ENCODE assay signal across 8 cellular contexts in genomic region chr5:956941-957729, GRCh38. TPM values are rescaled to one million over a fixed set of nuclear protein-coding genes. Genes with fewer than 3 reads are reported as not detected.
DNase-seq lines count a peak whose midpoint lies in the region; ATAC-seq and TF ChIP-seq lines count a peak whose summit lies in the region.

No MANE protein-coding gene starts in this region.

- peak overlapping the region; percentile 47 for H3K4me3 Mint-ChIP-seq in natural killer cell

- TF ChIP-seq CTCF in natural killer cell (IDR thresholded peaks at IDR 0.05) = no peak

- peak overlapping the region in 1 of 2 donors; percentile 43 for H3K27ac Mint-ChIP-seq in natural killer cell

- peaks cover 21 to 32% of the 10 kb centered on the region in 2 donors for H3K27me3 Mint-ChIP-seq in natural killer cell (ENCODE audit: low read depth in 2 of 2)

- peaks cover 16 to 47% of the 10 kb centered on the region in 2 donors for H3K4me1 Mint-ChIP-seq in natural killer cell

- CTCF ChIA-PET in HEK293T (lab: Yijun Ruan, JAX) = no interaction called here

- intact Hi-C loops in natural killer cell (cut with micrococcal nuclease) = no loop called here

- POLR2A ChIA-PET in HEK293T (lab: Yijun Ruan, JAX) = no interaction called here

- no peaks in the 10 kb centered on the region for H3K9me3 Mint-ChIP-seq in natural killer cell

- no peaks in the 10 kb centered on the region for H3K36me3 Mint-ChIP-seq in natural killer cell

- peak; percentile 38 for DNase-seq in activated gamma-delta T cell treated with Interleukin-2 at 50 U/mL for 16 hours
- no peak for DNase-seq in activated gamma-delta T cell (lab: John Stamatoyannopoulos, UW)
- DNase-seq in ecto neural progenitor cell (ENCODE audit: low spot score) = peak; percentile 48
- DNase-seq in natural killer cell = peak; percentile 49
- DNase-seq in HEK293T (ENCODE audit: extremely low spot score) = no peak

- ATAC-seq in HG02884 (IDR thresholded peaks at IDR 0.05; ENCODE audit: unreplicated experiment) (peak; percentile 49), SK-N-SH treated with all-trans-retinoic acid at 6 μM for 48 hours (peak; percentile 88), natural killer cell (peak; percentile 24 to 73 (median 38)), esophagus mucosa (no peak)

TF ChIP-seq in SK-N-SH treated with all-trans-retinoic acid at 6 μM for 48 hours, 23 proteins besides CTCF, POLR2A, EP300 and RAD21:
- TF ChIP-seq TCF4 (CRISPR knock-in tag; IDR thresholded peaks at IDR 0.05; ENCODE audit: borderline replicate concordance) = no peak
- TF ChIP-seq ISL1 (CRISPR knock-in tag; IDR thresholded peaks at IDR 0.05) = peak; percentile 51

TF ChIP-seq in HEK293T, 16 proteins besides CTCF, POLR2A, EP300 and RAD21:
- TF ChIP-seq FOXK2 (IDR thresholded peaks at IDR 0.05) (no peak), NFRKB (IDR thresholded peaks at IDR 0.05) (no peak)
- TF ChIP-seq, protein P1, sequence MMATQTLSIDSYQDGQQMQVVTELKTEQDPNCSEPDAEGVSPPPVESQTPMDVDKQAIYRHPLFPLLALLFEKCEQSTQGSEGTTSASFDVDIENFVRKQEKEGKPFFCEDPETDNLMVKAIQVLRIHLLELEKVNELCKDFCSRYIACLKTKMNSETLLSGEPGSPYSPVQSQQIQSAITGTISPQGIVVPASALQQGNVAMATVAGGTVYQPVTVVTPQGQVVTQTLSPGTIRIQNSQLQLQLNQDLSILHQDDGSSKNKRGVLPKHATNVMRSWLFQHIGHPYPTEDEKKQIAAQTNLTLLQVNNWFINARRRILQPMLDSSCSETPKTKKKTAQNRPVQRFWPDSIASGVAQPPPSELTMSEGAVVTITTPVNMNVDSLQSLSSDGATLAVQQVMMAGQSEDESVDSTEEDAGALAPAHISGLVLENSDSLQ (IDR thresholded peaks at IDR 0.05) = no peak

RNA-seq across cellular contexts. Expression of gene NKD2, which starts 51.5 kb away (rescaled TPM):
- total RNA-seq in natural killer cell (not detected), esophagus mucosa (1.1 TPM)

Comparison
In these comparisons a context has a peak if more than half of its experiments do, and no peak if none do; other contexts are left out.
1. DNase-seq: peak in activated gamma-delta T cell treated with Interleukin-2 at 50 U/mL for 16 hours (single experiment), ecto neural progenitor cell (single experiment) and natural killer cell (single experiment); none in activated gamma-delta T cell (single experiment) and HEK293T (single experiment).